18 cellular contexts compared by ENCODE assay signal in genomic region chr19:18430417-18431144, GRCh38. TPM values are rescaled to one million over a fixed set of nuclear protein-coding genes. Genes with fewer than 3 reads are reported as not detected.
DNase-seq lines count a peak whose midpoint lies in the region; ATAC-seq, FAIRE-seq and TF ChIP-seq lines count a peak whose summit lies in the region.
"Had no signal": no experiment of that assay in that cellular context is flagged by ENCODE, and none has a peak within 500 bp of the region (broad histone marks: within the 10 kb centered on the region; RNA-seq: fewer than 3 reads in every experiment).

No MANE protein-coding gene starts in this region.

- H3K9me3 Mint-ChIP-seq in activated CD4-positive, alpha-beta T cell treated with anti-CD3 and anti-CD28 coated beads, Interleukin-2, amount 10 ng/mL, durations not matched to agents 7 days and 5 days: no peaks in the 10 kb centered on the region
- no peaks in the 10 kb centered on the region for H3K9me3 Mint-ChIP-seq in activated CD4-positive, alpha-beta T cell treated with anti-CD3 and anti-CD28 coated beads for 36 hours (ENCODE audit: low read depth)
- H3K9me3 Mint-ChIP-seq in osteocyte (ENCODE audit: unreplicated experiment): no peaks in the 10 kb centered on the region

- peaks cover 36% of the 10 kb centered on the region for H3K4me1 Mint-ChIP-seq in activated CD4-positive, alpha-beta T cell treated with anti-CD3 and anti-CD28 coated beads, Interleukin-2, amount 10 ng/mL, durations not matched to agents 7 days and 5 days
- peaks cover 28% of the 10 kb centered on the region for H3K4me1 Mint-ChIP-seq in activated CD4-positive, alpha-beta T cell treated with anti-CD3 and anti-CD28 coated beads for 36 hours
- peaks cover 26% of the 10 kb centered on the region for H3K4me1 Mint-ChIP-seq in osteocyte (ENCODE audit: unreplicated experiment)

- H3K36me3 Mint-ChIP-seq in activated CD4-positive, alpha-beta T cell treated with anti-CD3 and anti-CD28 coated beads, Interleukin-2, amount 10 ng/mL, durations not matched to agents 7 days and 5 days (ENCODE audit: low read depth): peaks cover 17% of the 10 kb centered on the region
- H3K36me3 Mint-ChIP-seq in activated CD4-positive, alpha-beta T cell treated with anti-CD3 and anti-CD28 coated beads for 36 hours (ENCODE audit: low read depth): peaks cover 8% of the 10 kb centered on the region
- H3K36me3 Mint-ChIP-seq in osteocyte (ENCODE audit: unreplicated experiment): no peaks in the 10 kb centered on the region

- no peak for ATAC-seq in activated CD4-positive, alpha-beta T cell treated with anti-CD3 and anti-CD28 coated beads for 36 hours
- no peak for ATAC-seq in GM21528 (IDR thresholded peaks at IDR 0.05; ENCODE audit: low FRiP score, unreplicated experiment)
- ATAC-seq: heart right ventricle had no signal

- TF ChIP-seq CTCF in osteocyte (IDR thresholded peaks at IDR 0.05): no peak

- no peaks in the 10 kb centered on the region for H3K9me3 ChIP-seq in effector memory CD4-positive, alpha-beta T cell (ENCODE audit: control insufficient read depth, low read length)
- H3K9me3 ChIP-seq: esophagus muscularis mucosa, heart right ventricle, upper lobe of left lung had no signal

- H3K27ac ChIP-seq in effector memory CD4-positive, alpha-beta T cell (ENCODE audit: insufficient read depth, low read length, poor library complexity, severe bottlenecking): peak overlapping the region; percentile 94

- peak; percentile 16 for FAIRE-seq in HTR-8/SVneo (lab: Jason Lieb, UNC)
- FAIRE-seq: A204.1 had no signal

- no peaks in the 10 kb centered on the region for H3K36me3 ChIP-seq in effector memory CD4-positive, alpha-beta T cell (ENCODE audit: control insufficient read depth, insufficient read depth, low read length)

- peak overlapping the region; percentile 18 for H3K4me3 ChIP-seq in effector memory CD4-positive, alpha-beta T cell (ENCODE audit: insufficient read depth, low read depth, low read length, poor library complexity, severe bottlenecking)

- H3K4me1 ChIP-seq in effector memory CD4-positive, alpha-beta T cell (ENCODE audit: control insufficient read depth, insufficient read depth, low read length, poor library complexity, severe bottlenecking): peaks cover 58% of the 10 kb centered on the region

- no peaks in the 10 kb centered on the region for H3K27me3 Mint-ChIP-seq in activated CD4-positive, alpha-beta T cell treated with anti-CD3 and anti-CD28 coated beads, Interleukin-2, amount 10 ng/mL, durations not matched to agents 7 days and 5 days
- H3K27me3 Mint-ChIP-seq in activated CD4-positive, alpha-beta T cell treated with anti-CD3 and anti-CD28 coated beads for 36 hours: no peaks in the 10 kb centered on the region
- no peaks in the 10 kb centered on the region for H3K27me3 Mint-ChIP-seq in osteocyte (ENCODE audit: unreplicated experiment)

- DNase-seq in activated CD4-positive, alpha-beta T cell treated with anti-CD3 and anti-CD28 coated beads, Interleukin-2, amount 10 ng/mL, durations not matched to agents 7 days and 5 days: no peak
- DNase-seq in activated CD4-positive, alpha-beta T cell treated with anti-CD3 and anti-CD28 coated beads for 36 hours: no peak
- no peak for DNase-seq in HTR-8/SVneo (ENCODE audit: insufficient read length, low spot score)
- no peak for DNase-seq in effector memory CD4-positive, alpha-beta T cell
- no peak for DNase-seq in osteocyte (ENCODE audit: extremely low spot score, unreplicated experiment)
- DNase-seq in NCI-H82 (lab: John Stamatoyannopoulos, UW): no peak
- no peak for DNase-seq in GM03348 (ENCODE audit: low spot score)
- DNase-seq: activated CD8-positive, alpha-beta memory T cell treated with anti-CD3 and anti-CD28 coated beads, Interleukin-2, amount 50 U/mL, for 4 hours; cortex of kidney; NCI-H1436 treated with DMSO at 0.1 percent for 48 hours; retina; stimulated activated CD8-positive, alpha-beta memory T cell treated with anti-CD3 and anti-CD28 coated beads, Interleukin-4, amount 100 ng/mL, for 48 hours had no signal

- no peak overlapping the region for H3K4me3 Mint-ChIP-seq in activated CD4-positive, alpha-beta T cell treated with anti-CD3 and anti-CD28 coated beads, Interleukin-2, amount 10 ng/mL, durations not matched to agents 7 days and 5 days
- no peak overlapping the region for H3K4me3 Mint-ChIP-seq in activated CD4-positive, alpha-beta T cell treated with anti-CD3 and anti-CD28 coated beads for 36 hours
- H3K4me3 Mint-ChIP-seq in osteocyte (ENCODE audit: unreplicated experiment): no peak overlapping the region

- peak overlapping the region; percentile 54 for H3K27ac Mint-ChIP-seq in activated CD4-positive, alpha-beta T cell treated with anti-CD3 and anti-CD28 coated beads, Interleukin-2, amount 10 ng/mL, durations not matched to agents 7 days and 5 days
- H3K27ac Mint-ChIP-seq in activated CD4-positive, alpha-beta T cell treated with anti-CD3 and anti-CD28 coated beads for 36 hours: no peak overlapping the region
- peak overlapping the region; percentile 57 for H3K27ac Mint-ChIP-seq in osteocyte (ENCODE audit: unreplicated experiment)

- CTCF ChIA-PET in activated CD4-positive, alpha-beta T cell treated with anti-CD3 and anti-CD28 coated beads, Interleukin-2, amount 10 ng/mL, durations not matched to agents 7 days and 5 days (lab: Charles Lee): interaction anchor here (1.1 kb wide), 1 partner anchor 10 kb away, joined by 4 read pairs; no protein-coding TSS in a partner anchor
- CTCF ChIA-PET in activated CD4-positive, alpha-beta T cell treated with anti-CD3 and anti-CD28 coated beads for 36 hours (lab: Charles Lee): no interaction called here

- intact Hi-C loops in activated CD4-positive, alpha-beta T cell treated with anti-CD3 and anti-CD28 coated beads for 36 hours (cut with DNase I, micrococcal nuclease): no loop called here

- POLR2A ChIA-PET in activated CD4-positive, alpha-beta T cell treated with anti-CD3 and anti-CD28 coated beads, Interleukin-2, amount 10 ng/mL, durations not matched to agents 7 days and 5 days (lab: Charles Lee): no interaction called here
- POLR2A ChIA-PET in activated CD4-positive, alpha-beta T cell treated with anti-CD3 and anti-CD28 coated beads for 36 hours (lab: Charles Lee): no interaction called here

- no peaks in the 10 kb centered on the region for H3K27me3 ChIP-seq in effector memory CD4-positive, alpha-beta T cell (replicated peaks; ENCODE audit: control insufficient read depth, insufficient read depth, low read length, poor library complexity, severe bottlenecking)
- H3K27me3 ChIP-seq: esophagus muscularis mucosa, heart right ventricle, upper lobe of left lung had no signal

RNA-seq across cellular contexts. Expression of gene ISYNA1, which starts 7.4 kb away (rescaled TPM):
- total RNA-seq in activated CD4-positive, alpha-beta T cell treated with anti-CD3 and anti-CD28 coated beads, Interleukin-2, amount 10 ng/mL, durations not matched to agents 7 days and 5 days: 10 to 100 TPM; 10.7 to 12.1 TPM
- 10 to 100 TPM; 18.8 to 23.3 TPM for total RNA-seq in activated CD4-positive, alpha-beta T cell treated with anti-CD3 and anti-CD28 coated beads for 36 hours
- 159 and 178 TPM in 2 replicates for total RNA-seq in osteocyte

RNA-seq across cellular contexts. Expression of gene SSBP4, which starts 11.4 kb away (rescaled TPM):
- 100 to 1,000 TPM; 112 to 123 TPM for total RNA-seq in activated CD4-positive, alpha-beta T cell treated with anti-CD3 and anti-CD28 coated beads, Interleukin-2, amount 10 ng/mL, durations not matched to agents 7 days and 5 days
- 10 to 100 TPM; 71.7 to 79.3 TPM for total RNA-seq in activated CD4-positive, alpha-beta T cell treated with anti-CD3 and anti-CD28 coated beads for 36 hours
- total RNA-seq in osteocyte: 82.9 and 102 TPM in 2 replicates

RNA-seq across cellular contexts. Expression of gene LRRC25, which starts 33.2 kb away (rescaled TPM):
- not detected for total RNA-seq in activated CD4-positive, alpha-beta T cell treated with anti-CD3 and anti-CD28 coated beads, Interleukin-2, amount 10 ng/mL, durations not matched to agents 7 days and 5 days
- not detected for total RNA-seq in activated CD4-positive, alpha-beta T cell treated with anti-CD3 and anti-CD28 coated beads for 36 hours
- 0.16 TPM in 1 of 2 replicates, not detected in the other for total RNA-seq in osteocyte
- total RNA-seq: NCI-H460 had no signal

RNA-seq across cellular contexts. Expression of gene GDF15, which starts 44.6 kb away (rescaled TPM):
- not detected for total RNA-seq in activated CD4-positive, alpha-beta T cell treated with anti-CD3 and anti-CD28 coated beads, Interleukin-2, amount 10 ng/mL, durations not matched to agents 7 days and 5 days
- not detected for total RNA-seq in activated CD4-positive, alpha-beta T cell treated with anti-CD3 and anti-CD28 coated beads for 36 hours
- total RNA-seq in osteocyte: 41.9 and 47.9 TPM in 2 replicates
